Comparison of ENCODE assay signal across 2 cellular contexts in genomic region chr19:31261019-31261595, GRCh38.
TF ChIP-seq lines count a peak whose summit lies in the region.

No MANE protein-coding gene starts in this region.

TF ChIP-seq in SK-N-SH, 30 proteins besides CTCF, POLR2A, EP300 and RAD21 (continued from another document):
- TF ChIP-seq FOSL2 (IDR thresholded peaks at IDR 0.05; ENCODE audit: borderline replicate concordance, low read depth): no peak
- TF ChIP-seq FOXJ3 (CRISPR knock-in tag; IDR thresholded peaks at IDR 0.05): no peak
- no peak for TF ChIP-seq NRF1 (IDR thresholded peaks at IDR 0.05; ENCODE audit: low read depth, low read length)
- TF ChIP-seq GABPA (IDR thresholded peaks at IDR 0.05; ENCODE audit: low read depth): no peak
- no peak for TF ChIP-seq SMC3 (IDR thresholded peaks at IDR 0.05; ENCODE audit: low read depth, low read length)
- no peak for TF ChIP-seq MAX (IDR thresholded peaks at IDR 0.05; ENCODE audit: low read depth)
- no peak for TF ChIP-seq NFIC (IDR thresholded peaks at IDR 0.05; ENCODE audit: borderline replicate concordance)
- TF ChIP-seq GATA2 (CRISPR knock-in tag; IDR thresholded peaks at IDR 0.05): no peak
- no peak for TF ChIP-seq ELF1 (IDR thresholded peaks at IDR 0.05)
- no peak for TF ChIP-seq MXI1 (IDR thresholded peaks at IDR 0.05; ENCODE audit: low read depth, low read length)
- TF ChIP-seq CHD2 (IDR thresholded peaks at IDR 0.05; ENCODE audit: low read length, partially characterized antibody): no peak

TF ChIP-seq in SK-N-SH treated with all-trans-retinoic acid at 6 μM for 48 hours, 23 proteins besides CTCF, POLR2A, EP300 and RAD21 (continued from another document):
- TF ChIP-seq POU6F1 (CRISPR knock-in tag; IDR thresholded peaks at IDR 0.05; ENCODE audit: borderline replicate concordance, low read depth) (no peak), CSRNP3 (CRISPR knock-in tag; IDR thresholded peaks at IDR 0.05) (no peak), ZNF565 (CRISPR knock-in tag; conservative IDR thresholded peaks at IDR 0.05; ENCODE audit: low read depth) (no peak), ZNF70 (CRISPR knock-in tag; IDR thresholded peaks at IDR 0.05) (no peak), SNAI2 (CRISPR knock-in tag; IDR thresholded peaks at IDR 0.05) (no peak), RARB (CRISPR knock-in tag; IDR thresholded peaks at IDR 0.05) (no peak), TCF4 (CRISPR knock-in tag; IDR thresholded peaks at IDR 0.05; ENCODE audit: borderline replicate concordance) (no peak), ARNTL (CRISPR knock-in tag; IDR thresholded peaks at IDR 0.05; ENCODE audit: borderline replicate concordance, low read depth) (no peak), ZFP3 (CRISPR knock-in tag; IDR thresholded peaks at IDR 0.05) (no peak), ZNF8 (CRISPR knock-in tag; IDR thresholded peaks at IDR 0.05) (no peak), ZFP30 (CRISPR knock-in tag; IDR thresholded peaks at IDR 0.05) (no peak), CREB5 (CRISPR knock-in tag; IDR thresholded peaks at IDR 0.05; ENCODE audit: low read depth) (no peak)
